In the genomic region with DNA sequence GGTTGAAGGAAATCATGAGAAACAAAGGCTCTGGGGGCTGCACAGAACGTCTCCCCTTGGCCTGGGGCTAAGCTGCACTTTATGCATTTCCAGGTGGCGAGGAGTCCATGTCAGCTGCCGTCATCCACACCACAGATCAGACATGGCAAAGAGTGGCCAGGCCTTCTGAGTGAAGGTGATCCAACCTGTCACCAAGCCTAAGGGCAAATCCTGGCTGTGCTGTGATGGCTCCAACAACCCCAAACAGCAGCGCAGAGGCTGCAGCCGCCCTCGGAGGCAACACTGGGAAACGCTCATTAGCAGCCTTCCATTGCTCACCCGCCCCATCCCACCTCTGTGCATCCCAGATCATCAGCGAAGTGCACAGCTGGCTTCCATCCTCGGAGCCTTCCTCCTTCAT, we compare ENCODE assay signal across 16 cellular contexts. TPM values are rescaled to one million over a fixed set of nuclear protein-coding genes. Genes with fewer than 3 reads are reported as not detected.
DNase-seq lines count a peak whose midpoint lies in the region; ATAC-seq and TF ChIP-seq lines count a peak whose summit lies in the region.
"Had no signal": no experiment of that assay in that cellular context is flagged by ENCODE, and none has a peak within 500 bp of the region (broad histone marks: within the 10 kb centered on the region; RNA-seq: fewer than 3 reads in every experiment).

No MANE protein-coding gene starts in this region.

- H2BK120ac ChIP-seq in neuronal stem cell (ENCODE audit: low read depth, low read length): peak overlapping the region; percentile 29

- peaks cover 59% of the 10 kb centered on the region for H3K36me3 Mint-ChIP-seq in brain

- H3K36me3 ChIP-seq in heart left ventricle (no peaks in the 10 kb centered on the region), right atrium auricular region (no peaks in the 10 kb centered on the region), neuronal stem cell (replicated peaks in 1 of 2; ENCODE audit: control insufficient read depth in 2 of 2, insufficient read depth in 2 of 2, low read length in 2 of 2) (peaks cover 2 to 51% of the 10 kb centered on the region in 2 donors)
- H3K36me3 ChIP-seq: BLaER1 had no signal

- no peak overlapping the region for H3K23ac ChIP-seq in neuronal stem cell (ENCODE audit: low read depth, low read length, poor library complexity)

- TF ChIP-seq CTCF in heart left ventricle (IDR thresholded peaks at IDR 0.05): no peak
- TF ChIP-seq CTCF in right atrium auricular region (IDR thresholded peaks at IDR 0.05): no peak
- no peak for TF ChIP-seq CTCF in brain (conservative IDR thresholded peaks at IDR 0.05)

- peak overlapping the region in 4 of 5 experiments; percentile 18 to 54 (median 30) for H3K27ac Mint-ChIP-seq in brain
- H3K27ac Mint-ChIP-seq: CD4-positive, CD25-positive, alpha-beta regulatory T cell; HFFc6 had no signal

- no peak for TF ChIP-seq POLR2A in heart left ventricle (IDR thresholded peaks at IDR 0.05)

- H3K4me1 Mint-ChIP-seq in brain: peaks cover 92% of the 10 kb centered on the region
- H3K4me1 Mint-ChIP-seq: CD4-positive, CD25-positive, alpha-beta regulatory T cell had no signal

- H3K27me3 ChIP-seq in heart left ventricle: no peaks in the 10 kb centered on the region
- H3K27me3 ChIP-seq in right atrium auricular region: no peaks in the 10 kb centered on the region
- H3K27me3 ChIP-seq in neuronal stem cell (ENCODE audit: control insufficient read depth in 3 of 3, insufficient read depth in 3 of 3, low read depth in 1 of 3, low read length in 3 of 3): no peaks in the 10 kb centered on the region
- H3K27me3 ChIP-seq: BLaER1 had no signal

- no peak overlapping the region for H4K8ac ChIP-seq in neuronal stem cell (ENCODE audit: low read depth, low read length)

- H3K79me1 ChIP-seq in neuronal stem cell (ENCODE audit: low read depth, low read length): no peaks in the 10 kb centered on the region

- WGBS in heart left ventricle, 4 donors: 64 to 76% (median 71%) methylated on average over 10 of the region's 10 CpGs
- WGBS in neuronal stem cell (ENCODE audit: extremely low coverage in 2 of 2, insufficient read length in 2 of 2, insufficient replicate concordance in 1 of 2), 2 donors: no CpG with 5 or more reads among the region's 10 CpGs

- peaks cover 2 to 26% (median 4%) of the 10 kb centered on the region in 5 experiments for H3K9me3 Mint-ChIP-seq in brain
- H3K9me3 Mint-ChIP-seq: CD4-positive, CD25-positive, alpha-beta regulatory T cell; HFFc6 had no signal

- H2AK5ac ChIP-seq in neuronal stem cell (ENCODE audit: low read depth, low read length): peak overlapping the region; percentile 71

- no peak overlapping the region for H3K4me2 ChIP-seq in neuronal stem cell (ENCODE audit: insufficient read depth, low read length, poor library complexity, severe bottlenecking)
- H3K4me2 ChIP-seq: BLaER1 had no signal

- DNase-seq in heart left ventricle: no peak
- DNase-seq in right atrium auricular region (ENCODE audit: low spot score): no peak
- DNase-seq in NCI-H526 treated with DMSO at 0.1 percent for 48 hours (lab: John Stamatoyannopoulos, UW): peak; percentile 4
- no peak for DNase-seq in neuronal stem cell (ENCODE audit: low spot score)
- no peak for DNase-seq in left lobe of liver (ENCODE audit: low spot score)
- DNase-seq in OCI-M1 (lab: John Stamatoyannopoulos, UW): no peak
- no peak for DNase-seq in NCI-H2107 treated with DMSO at 0.1 percent for 48 hours (lab: John Stamatoyannopoulos, UW; ENCODE audit: unreplicated experiment)
- DNase-seq: 8988T; AML-193; CD4-positive, CD25-positive, alpha-beta regulatory T cell; GOT3; HCEC 1CT; HFFc6 had no signal

- H4K91ac ChIP-seq in neuronal stem cell (ENCODE audit: low read depth, low read length, poor library complexity): no peak overlapping the region

- H3K9me3 ChIP-seq in heart left ventricle (no peaks in the 10 kb centered on the region), right atrium auricular region (no peaks in the 10 kb centered on the region), neuronal stem cell (replicated peaks in 1 of 2; ENCODE audit: control insufficient read depth in 2 of 2, insufficient read depth in 1 of 2, low read depth in 1 of 2, low read length in 2 of 2) (peaks cover 0 to 29% of the 10 kb centered on the region in 2 donors)
- H3K9me3 ChIP-seq: BLaER1 had no signal

- H2AFZ ChIP-seq in neuronal stem cell (ENCODE audit: low read length): no peak overlapping the region

- no peak overlapping the region for H3K4me3 ChIP-seq in heart left ventricle
- no peak overlapping the region for H3K4me3 ChIP-seq in right atrium auricular region
- no peak overlapping the region for H3K4me3 ChIP-seq in neuronal stem cell (ENCODE audit: low read length in 2 of 2)
- H3K4me3 ChIP-seq: BLaER1 had no signal

- H3K14ac ChIP-seq in neuronal stem cell (ENCODE audit: low read length): peak overlapping the region; percentile 25

- intact Hi-C loops in heart left ventricle (cut with DNase I): no loop called here

- peak overlapping the region; percentile 68 for H3K18ac ChIP-seq in neuronal stem cell (ENCODE audit: low read length)

- H2BK15ac ChIP-seq in neuronal stem cell (ENCODE audit: low read length): no peak overlapping the region

- H3K4me3 Mint-ChIP-seq in brain: no peak overlapping the region
- H3K4me3 Mint-ChIP-seq: CD4-positive, CD25-positive, alpha-beta regulatory T cell; HFFc6 had no signal

- H3K4me1 ChIP-seq in heart left ventricle (no peaks in the 10 kb centered on the region), right atrium auricular region (no peaks in the 10 kb centered on the region), neuronal stem cell (ENCODE audit: control insufficient read depth in 2 of 2, insufficient read depth in 1 of 2, low read depth in 1 of 2, low read length in 2 of 2) (peaks cover 14 to 15% of the 10 kb centered on the region in 2 donors)
- H3K4me1 ChIP-seq: BLaER1 had no signal

- H2BK5ac ChIP-seq in neuronal stem cell (ENCODE audit: low read length): no peak overlapping the region

- ATAC-seq in heart left ventricle (peak in 3 of 4 donors; percentile 23 to 41 (median 32)), left lobe of liver (no peak)
- ATAC-seq: HepG2 had no signal

- peak overlapping the region; percentile 18 for H2BK12ac ChIP-seq in neuronal stem cell (ENCODE audit: low read length)

- no peak overlapping the region for H3K4ac ChIP-seq in neuronal stem cell (ENCODE audit: low read length)

- H3K9ac ChIP-seq in neuronal stem cell (ENCODE audit: low read depth, low read length, poor library complexity): no peak overlapping the region
- H3K9ac ChIP-seq: BLaER1 had no signal

- H3K27me3 Mint-ChIP-seq in brain: peaks cover 3% of the 10 kb centered on the region

- H3K27ac ChIP-seq in heart left ventricle (no peak overlapping the region), right atrium auricular region (no peak overlapping the region), neuronal stem cell (replicated peaks; ENCODE audit: low read length) (no peak overlapping the region)
- H3K27ac ChIP-seq: BLaER1 had no signal

RNA-seq across cellular contexts. Expression of a gene that starts 55.8 kb away (rescaled TPM):
- 10 to 100 TPM in 3 of 9 donors, 1 to 10 TPM in 6; 3.1 to 16.8 (median 9.3) TPM for total RNA-seq in heart left ventricle
- 1 to 10 TPM; 1.4 to 5.5 TPM for polyA plus RNA-seq in heart left ventricle
- total RNA-seq in right atrium auricular region: 1 to 10 TPM; 4.0 to 5.0 TPM
- 9.8 TPM for polyA plus RNA-seq in brain (ENCODE audit: insufficient read depth, low read depth, low replicate concordance)
- 11.8 TPM for polyA plus RNA-seq in neuronal stem cell (2013, experiment 1 of 2)
- polyA plus RNA-seq in neuronal stem cell (2013, experiment 2 of 2): 11.9 TPM
- total RNA-seq in left lobe of liver: 2.8 TPM
